In the genomic region with DNA sequence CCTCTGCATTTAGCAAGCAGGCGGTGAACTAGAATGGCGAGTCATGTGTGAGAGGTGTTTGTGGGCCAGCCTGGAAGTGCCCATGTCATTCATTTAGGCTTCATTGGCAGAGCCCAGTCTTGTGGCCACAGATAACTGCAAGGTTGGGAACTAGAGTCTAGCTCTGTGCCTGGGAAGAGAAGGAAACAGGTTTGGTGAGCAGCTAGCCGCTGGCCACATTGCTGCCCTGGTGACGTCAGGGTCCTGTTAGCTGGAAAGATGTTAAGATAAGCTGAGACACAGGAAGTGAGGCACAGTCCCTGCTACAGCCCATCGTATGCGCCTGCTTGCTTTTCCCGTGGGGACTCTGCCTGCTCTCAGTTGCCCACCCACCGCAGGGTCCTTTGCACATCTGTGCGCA, we compare ENCODE assay signal across 12 cellular contexts.
DNase-seq lines count a peak whose midpoint lies in the region; TF ChIP-seq lines count a peak whose summit lies in the region.
"Had no signal": no experiment of that assay in that cellular context is flagged by ENCODE, and none has a peak within 500 bp of the region (broad histone marks: within the 10 kb centered on the region; RNA-seq: fewer than 3 reads in every experiment).

No MANE protein-coding gene starts in this region.

- peaks cover 46% of the 10 kb centered on the region for H3K27me3 Mint-ChIP-seq in Calu3 (ENCODE audit: unreplicated experiment)
- no peaks in the 10 kb centered on the region for H3K27me3 Mint-ChIP-seq in T-helper 2 cell treated with Interferon-gamma antibody and Interleukin-4, amounts not matched to agents 5 μg/mL and 100 μg/mL, for 36 hours (ENCODE audit: low read depth)
- H3K27me3 Mint-ChIP-seq: brain had no signal

- peaks cover 2% of the 10 kb centered on the region for H3K9me3 Mint-ChIP-seq in Calu3 (ENCODE audit: low read depth, unreplicated experiment)
- H3K9me3 Mint-ChIP-seq in T-helper 2 cell treated with Interferon-gamma antibody and Interleukin-4, amounts not matched to agents 5 μg/mL and 100 μg/mL, for 36 hours: no peaks in the 10 kb centered on the region

- H3K4me3 ChIP-seq in BE2C (ENCODE audit: low read depth, low read length): no peak overlapping the region

- H3K4me1 Mint-ChIP-seq in Calu3 (ENCODE audit: low read depth, unreplicated experiment): no peaks in the 10 kb centered on the region
- peaks cover 13% of the 10 kb centered on the region for H3K4me1 Mint-ChIP-seq in T-helper 2 cell treated with Interferon-gamma antibody and Interleukin-4, amounts not matched to agents 5 μg/mL and 100 μg/mL, for 36 hours (ENCODE audit: low read depth)

- no peak overlapping the region for H3K27ac Mint-ChIP-seq in Calu3 (ENCODE audit: unreplicated experiment)
- no peak overlapping the region for H3K27ac Mint-ChIP-seq in T-helper 2 cell treated with Interferon-gamma antibody and Interleukin-4, amounts not matched to agents 5 μg/mL and 100 μg/mL, for 36 hours

- no peaks in the 10 kb centered on the region for H3K27me3 ChIP-seq in BE2C

- CTCF ChIA-PET in Calu3 (lab: Charles Lee): no interaction called here

- H3K4me3 Mint-ChIP-seq in Calu3 (ENCODE audit: low read depth, unreplicated experiment): no peak overlapping the region
- H3K4me3 Mint-ChIP-seq in T-helper 2 cell treated with Interferon-gamma antibody and Interleukin-4, amounts not matched to agents 5 μg/mL and 100 μg/mL, for 36 hours: no peak overlapping the region
- H3K4me3 Mint-ChIP-seq: brain, nephron had no signal

- intact Hi-C loops in Calu3 (cut with micrococcal nuclease; ENCODE audit: unreplicated experiment): no loop called here

- H3K9me3 ChIP-seq in BE2C: no peaks in the 10 kb centered on the region

- no peaks in the 10 kb centered on the region for H3K36me3 Mint-ChIP-seq in Calu3 (ENCODE audit: insufficient read depth, unreplicated experiment)
- no peaks in the 10 kb centered on the region for H3K36me3 Mint-ChIP-seq in T-helper 2 cell treated with Interferon-gamma antibody and Interleukin-4, amounts not matched to agents 5 μg/mL and 100 μg/mL, for 36 hours (ENCODE audit: low read depth)

- TF ChIP-seq CTCF in BE2C (IDR thresholded peaks at IDR 0.05; ENCODE audit: low read depth, low read length) (no peak), Calu3 (IDR thresholded peaks at IDR 0.05; ENCODE audit: unreplicated experiment) (no peak)

- DNase-seq in BE2C (peak; percentile 70), Calu3 (peak; percentile 28), kidney tubule cell (ENCODE audit: low spot score) (peak; percentile 20), putamen (ENCODE audit: low spot score) (no peak), GDM1 (lab: John Stamatoyannopoulos, UW) (no peak), GM03348 (ENCODE audit: low spot score) (no peak)
- peak; percentile 28 for DNase-seq in T-helper 2 cell treated with Interferon-gamma antibody and Interleukin-4, amounts not matched to agents 5 μg/mL and 100 μg/mL, for 36 hours (ENCODE audit: low spot score)
- DNase-seq: kidney glomerular epithelial cell, NCI-H1436 treated with DMSO at 0.1 percent for 48 hours, T1000 had no signal

- BruUV-seq in Calu3 (replicated peaks; lab: Mats Ljungman, UMichigan): no TSS peak

- no peaks in the 10 kb centered on the region for H3K36me3 ChIP-seq in BE2C

- peaks cover 3% of the 10 kb centered on the region for H3K4me1 ChIP-seq in BE2C

Comparison
In these comparisons a context has a peak if more than half of its experiments do, and no peak if none do; other contexts are left out.
1. DNase-seq: peak in BE2C (single experiment), Calu3 (single experiment), T-helper 2 cell treated with Interferon-gamma antibody and Interleukin-4, amounts not matched to agents 5 μg/mL and 100 μg/mL, for 36 hours (single experiment) and kidney tubule cell (single experiment); none in putamen (single experiment), GDM1 (single experiment) and GM03348 (single experiment).